Comparison of ENCODE assay signal across 20 cellular contexts in genomic region chr1:165070675-165071074, GRCh38.
"Had no signal": no experiment of that assay in that cellular context is flagged by ENCODE, and none has a peak within 500 bp of the region (broad histone marks: within the 10 kb centered on the region; RNA-seq: fewer than 3 reads in every experiment).

No MANE protein-coding gene starts in this region.

- H3K4me3 Mint-ChIP-seq: effector memory CD8-positive, alpha-beta T cell; naive B cell; nephron; stimulated activated effector memory CD8-positive, alpha-beta T cell treated with anti-CD3 and anti-CD28 coated beads, Interleukin-12 subunit alpha, Interleukin-12 subunit beta, amount 100 ng/mL, for 72 hours had no signal

- H3K4me1 Mint-ChIP-seq: naive B cell; stimulated activated effector memory CD8-positive, alpha-beta T cell treated with anti-CD3 and anti-CD28 coated beads, Interleukin-12 subunit alpha, Interleukin-12 subunit beta, amount 100 ng/mL, for 72 hours had no signal

- DNase-seq: effector memory CD8-positive, alpha-beta T cell; gastrocnemius medialis; heart right ventricle; left cardiac atrium; left ventricle myocardium superior; mesenchymal stem cell; naive B cell; right lobe of liver; stimulated activated CD4-positive, alpha-beta T cell treated with anti-CD3 and anti-CD28 coated beads, Interleukin-4, amount 100 ng/mL, for 1 hour; stimulated activated CD8-positive, alpha-beta memory T cell treated with anti-CD3 and anti-CD28 coated beads, Interleukin-4, amount 100 ng/mL, for 48 hours; stimulated activated naive CD8-positive, alpha-beta T cell treated with anti-CD3 and anti-CD28 coated beads, Interleukin-15, Interleukin-2, amounts not matched to agents 100 U/mL and 50 U/mL, for 24 hours; testis had no signal

- H3K36me3 Mint-ChIP-seq: naive B cell; stimulated activated effector memory CD8-positive, alpha-beta T cell treated with anti-CD3 and anti-CD28 coated beads, Interleukin-12 subunit alpha, Interleukin-12 subunit beta, amount 100 ng/mL, for 72 hours had no signal

- H3K9me3 Mint-ChIP-seq: nephron had no signal

- H3K27me3 ChIP-seq: esophagus muscularis mucosa, gastrocnemius medialis, heart right ventricle, right lobe of liver, testis, tibial nerve had no signal

- FAIRE-seq: keratinocyte had no signal

- H3K27ac ChIP-seq: epithelial cell of prostate, esophagus muscularis mucosa, gastrocnemius medialis, heart right ventricle, parathyroid adenoma, prostate gland, right lobe of liver, testis, tibial nerve had no signal

- H3K27ac Mint-ChIP-seq: effector memory CD8-positive, alpha-beta T cell; naive B cell; nephron; stimulated activated effector memory CD8-positive, alpha-beta T cell treated with anti-CD3 and anti-CD28 coated beads, Interleukin-12 subunit alpha, Interleukin-12 subunit beta, amount 100 ng/mL, for 72 hours had no signal
